24 cellular contexts compared by ENCODE assay signal in the genomic region with DNA sequence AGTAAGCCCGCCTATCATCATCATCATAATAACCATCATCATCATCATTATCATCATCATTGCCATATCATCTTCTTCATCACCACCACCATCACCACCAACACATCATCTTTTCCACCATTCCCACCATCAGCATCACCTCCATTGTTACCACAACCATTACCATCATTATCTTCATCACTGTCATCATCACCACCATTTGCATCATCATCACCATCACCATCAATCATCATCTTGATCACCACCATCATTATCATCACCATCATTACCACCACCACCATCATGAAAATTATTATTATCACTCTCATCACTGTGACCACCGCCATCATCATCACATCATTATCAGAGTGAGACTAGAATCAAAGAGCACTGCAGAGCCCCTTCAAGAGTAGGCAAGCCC.
"Had no signal": no experiment of that assay in that cellular context is flagged by ENCODE, and none has a peak within 500 bp of the region (broad histone marks: within the 10 kb centered on the region; RNA-seq: fewer than 3 reads in every experiment).

No MANE protein-coding gene starts in this region.

- H3K27ac ChIP-seq: ascending aorta, cardiac muscle cell, colonic mucosa, skin epidermis, thoracic aorta, vagina had no signal

- DNase-seq: activated CD4-positive, alpha-beta memory T cell treated with anti-CD3 and anti-CD28 coated beads for 36 hours; activated CD4-positive, alpha-beta T cell treated with anti-CD3 and anti-CD28 coated beads, Interleukin-2, amount 10 ng/mL, durations not matched to agents 24 days and 14 days; activated CD4-positive, CD25-positive, alpha-beta regulatory T cell treated with anti-CD3 and anti-CD28 coated beads, Interleukin-2, amount 50 U/mL, for 72 hours; activated CD8-positive, alpha-beta memory T cell treated with anti-CD3 and anti-CD28 coated beads, Interleukin-2, amount 50 U/mL, for 4 hours; activated gamma-delta T cell; activated naive CD4-positive, alpha-beta T cell treated with anti-CD3 and anti-CD28 coated beads, Interleukin-2, amount 10 ng/mL, durations not matched to agents 7 days and 5 days; activated naive CD8-positive, alpha-beta T cell treated with anti-CD3 and anti-CD28 coated beads, Interleukin-2, amount 10 ng/mL, durations not matched to agents 7 days and 5 days; activated T-cell treated with anti-CD3 and anti-CD28 coated beads, Interleukin-2, amount 50 U/mL, for 1 hour; colonic mucosa; effector memory CD4-positive, alpha-beta T cell; naive thymus-derived CD4-positive, alpha-beta T cell; stimulated activated CD4-positive, alpha-beta T cell treated with anti-CD3 and anti-CD28 coated beads, Interleukin-4, amount 100 ng/mL, for 24 hours; T-helper 17 cell; T1000 had no signal

- H3K4me3 ChIP-seq: ascending aorta, cardiac muscle cell, colonic mucosa, skin epidermis, thoracic aorta, vagina had no signal

- H3K4me1 ChIP-seq: ascending aorta, colonic mucosa, vagina had no signal

- H3K27me3 ChIP-seq: ascending aorta, cardiac muscle cell, colonic mucosa, vagina had no signal

- H3K9me3 Mint-ChIP-seq: activated CD4-positive, alpha-beta memory T cell treated with anti-CD3 and anti-CD28 coated beads for 36 hours; activated naive CD4-positive, alpha-beta T cell treated with anti-CD3 and anti-CD28 coated beads, Interleukin-2, amount 10 ng/mL, durations not matched to agents 7 days and 5 days; neural crest cell; stimulated activated effector memory CD8-positive, alpha-beta T cell treated with anti-CD3 and anti-CD28 coated beads, Interleukin-12 subunit alpha, Interleukin-12 subunit beta, amount 100 ng/mL, for 72 hours; stimulated activated naive CD8-positive, alpha-beta T cell treated with anti-CD3 and anti-CD28 coated beads, Interleukin-15, Interleukin-2, amounts not matched to agents 100 ng/mL and 50 ng/mL, for 24 hours had no signal

- H3K36me3 ChIP-seq: colonic mucosa, thoracic aorta, vagina had no signal

- H3K4me1 Mint-ChIP-seq: stimulated activated effector memory CD8-positive, alpha-beta T cell treated with anti-CD3 and anti-CD28 coated beads, Interleukin-12 subunit alpha, Interleukin-12 subunit beta, amount 100 ng/mL, for 72 hours; T-helper 17 cell had no signal

- H3K27me3 Mint-ChIP-seq: T-helper 17 cell had no signal

- ATAC-seq: naive thymus-derived CD4-positive, alpha-beta T cell; stimulated activated effector memory CD8-positive, alpha-beta T cell treated with anti-CD3 and anti-CD28 coated beads, Interleukin-12 subunit alpha, Interleukin-12 subunit beta, amount 100 ng/mL, for 72 hours; T-helper 17 cell had no signal

- FAIRE-seq: frontal cortex had no signal

- H3K4me3 Mint-ChIP-seq: activated CD4-positive, alpha-beta memory T cell treated with anti-CD3 and anti-CD28 coated beads for 36 hours; activated CD4-positive, alpha-beta T cell treated with anti-CD3 and anti-CD28 coated beads, Interleukin-2, amount 10 ng/mL, durations not matched to agents 24 days and 14 days; activated naive CD4-positive, alpha-beta T cell treated with anti-CD3 and anti-CD28 coated beads, Interleukin-2, amount 10 ng/mL, durations not matched to agents 7 days and 5 days; activated naive CD8-positive, alpha-beta T cell treated with anti-CD3 and anti-CD28 coated beads, Interleukin-2, amount 10 ng/mL, durations not matched to agents 7 days and 5 days; brain; naive thymus-derived CD4-positive, alpha-beta T cell; neural crest cell; stimulated activated effector memory CD8-positive, alpha-beta T cell treated with anti-CD3 and anti-CD28 coated beads, Interleukin-12 subunit alpha, Interleukin-12 subunit beta, amount 100 ng/mL, for 72 hours; stimulated activated naive CD8-positive, alpha-beta T cell treated with anti-CD3 and anti-CD28 coated beads, Interleukin-15, Interleukin-2, amounts not matched to agents 100 ng/mL and 50 ng/mL, for 24 hours; T-helper 17 cell had no signal

- H3K9me3 ChIP-seq: ascending aorta, colonic mucosa, thoracic aorta, vagina had no signal

- H3K36me3 Mint-ChIP-seq: activated CD4-positive, alpha-beta memory T cell treated with anti-CD3 and anti-CD28 coated beads for 36 hours; activated naive CD4-positive, alpha-beta T cell treated with anti-CD3 and anti-CD28 coated beads, Interleukin-2, amount 10 ng/mL, durations not matched to agents 7 days and 5 days; activated naive CD8-positive, alpha-beta T cell treated with anti-CD3 and anti-CD28 coated beads, Interleukin-2, amount 10 ng/mL, durations not matched to agents 7 days and 5 days; brain; stimulated activated effector memory CD8-positive, alpha-beta T cell treated with anti-CD3 and anti-CD28 coated beads, Interleukin-12 subunit alpha, Interleukin-12 subunit beta, amount 100 ng/mL, for 72 hours had no signal

- H3K27ac Mint-ChIP-seq: activated CD4-positive, alpha-beta memory T cell treated with anti-CD3 and anti-CD28 coated beads for 36 hours; activated CD4-positive, alpha-beta T cell treated with anti-CD3 and anti-CD28 coated beads, Interleukin-2, amount 10 ng/mL, durations not matched to agents 24 days and 14 days; activated naive CD4-positive, alpha-beta T cell treated with anti-CD3 and anti-CD28 coated beads, Interleukin-2, amount 10 ng/mL, durations not matched to agents 7 days and 5 days; activated naive CD8-positive, alpha-beta T cell treated with anti-CD3 and anti-CD28 coated beads, Interleukin-2, amount 10 ng/mL, durations not matched to agents 7 days and 5 days; brain; naive thymus-derived CD4-positive, alpha-beta T cell; stimulated activated effector memory CD8-positive, alpha-beta T cell treated with anti-CD3 and anti-CD28 coated beads, Interleukin-12 subunit alpha, Interleukin-12 subunit beta, amount 100 ng/mL, for 72 hours; stimulated activated naive CD8-positive, alpha-beta T cell treated with anti-CD3 and anti-CD28 coated beads, Interleukin-15, Interleukin-2, amounts not matched to agents 100 ng/mL and 50 ng/mL, for 24 hours; T-helper 17 cell had no signal
